Comparison of ENCODE assay signal across 8 cellular contexts in the genomic region with DNA sequence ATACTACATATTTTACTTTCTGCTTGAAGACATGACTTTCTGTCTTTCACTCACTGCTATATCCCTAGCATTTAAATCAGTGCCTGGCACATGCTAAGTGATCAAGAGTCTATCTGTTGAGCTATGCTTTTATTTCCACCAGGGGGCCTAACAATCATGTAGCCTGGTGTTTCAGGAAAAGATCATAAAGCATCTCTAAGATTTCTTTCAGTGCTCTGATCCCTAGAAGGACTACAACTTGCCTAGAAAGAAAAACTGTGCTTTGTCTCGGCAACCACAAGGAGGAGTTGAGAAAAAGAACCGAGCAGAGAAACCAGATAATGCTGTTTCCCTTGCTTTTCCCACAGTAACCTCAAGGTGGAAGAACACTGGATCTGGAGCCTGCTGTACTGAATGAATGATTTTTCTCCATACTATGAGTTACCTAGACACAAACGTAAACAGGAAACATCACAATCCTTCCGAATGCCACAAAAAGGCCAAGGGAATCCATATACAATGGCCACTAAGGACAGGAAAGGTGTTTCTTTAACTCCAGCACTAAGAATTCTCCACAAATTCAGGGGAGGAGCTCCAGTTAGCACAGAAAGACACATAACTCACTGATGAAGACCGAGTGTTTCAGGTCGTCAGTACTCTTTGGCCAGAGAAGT. TPM values are rescaled to one million over a fixed set of nuclear protein-coding genes. Genes with fewer than 3 reads are reported as not detected.
DNase-seq lines count a peak whose midpoint lies in the region; ATAC-seq and TF ChIP-seq lines count a peak whose summit lies in the region.

No MANE protein-coding gene starts in this region.

- H3K9me3 ChIP-seq in Loucy (ENCODE audit: insufficient read depth, low read depth, low read length): no peaks in the 10 kb centered on the region; the same call in 1 of the 2 replicates
- no peaks in the 10 kb centered on the region; the same call in 1 of the 2 replicates for H3K9me3 ChIP-seq in Panc1 (ENCODE audit: control insufficient read depth, insufficient read depth, low read depth, low read length)
- no peaks in the 10 kb centered on the region for H3K9me3 ChIP-seq in smooth muscle cell (replicated peaks; ENCODE audit: low read depth)

- H3K79me2 ChIP-seq in Loucy (ENCODE audit: insufficient read depth, low read length): peaks cover 18% of the 10 kb centered on the region
- peaks cover 46% of the 10 kb centered on the region for H3K79me2 ChIP-seq in smooth muscle cell (ENCODE audit: low read depth)

- BruUV-seq in Panc1 (replicated peaks; lab: Mats Ljungman, UMichigan): TSS peak; percentile 77

- H3K4me1 ChIP-seq in Loucy (ENCODE audit: insufficient read depth, low read length, poor library complexity, severe bottlenecking) (peaks cover 33% of the 10 kb centered on the region), Panc1 (ENCODE audit: control insufficient read depth, insufficient read depth, low read length) (peaks cover 15% of the 10 kb centered on the region), smooth muscle cell (ENCODE audit: low read depth) (peaks cover 8% of the 10 kb centered on the region)

- peaks cover 5% of the 10 kb centered on the region for H3K4me1 Mint-ChIP-seq in activated T-cell treated with anti-CD3 and anti-CD28 coated beads, Interleukin-2, amount 50 U/mL, for 72 hours (ENCODE audit: low read depth)
- H3K4me1 Mint-ChIP-seq in central memory CD8-positive, alpha-beta T cell: peaks cover 23% of the 10 kb centered on the region

- CTCF ChIA-PET in Panc1 (lab: Charles Lee): interaction anchor here (1.4 kb wide), 1 partner anchor 13 kb away, joined by 10 read pairs; no protein-coding TSS in a partner anchor

- H3K36me3 Mint-ChIP-seq in activated T-cell treated with anti-CD3 and anti-CD28 coated beads, Interleukin-2, amount 50 U/mL, for 72 hours (ENCODE audit: insufficient read depth in 2 of 2): peaks cover 4 to 6% of the 10 kb centered on the region in 2 donors
- peaks cover 8% of the 10 kb centered on the region for H3K36me3 Mint-ChIP-seq in central memory CD8-positive, alpha-beta T cell (ENCODE audit: insufficient read depth)

- peak overlapping the region; percentile 98 for H3K27ac ChIP-seq in Panc1 (ENCODE audit: low read length)
- peak overlapping the region; percentile 100 for H3K27ac ChIP-seq in smooth muscle cell (ENCODE audit: low read depth)

- H3K27me3 Mint-ChIP-seq in activated T-cell treated with anti-CD3 and anti-CD28 coated beads, Interleukin-2, amount 50 U/mL, for 72 hours (ENCODE audit: low read depth): no peaks in the 10 kb centered on the region
- H3K27me3 Mint-ChIP-seq in central memory CD8-positive, alpha-beta T cell: peaks cover 4% of the 10 kb centered on the region

- no peaks in the 10 kb centered on the region for H3K36me3 ChIP-seq in Loucy (ENCODE audit: insufficient read depth, low read length)
- peaks cover 2% of the 10 kb centered on the region; the same call in 1 of the 2 replicates for H3K36me3 ChIP-seq in Panc1 (ENCODE audit: control insufficient read depth, insufficient read depth, low read length)
- no peaks in the 10 kb centered on the region for H3K36me3 ChIP-seq in smooth muscle cell (ENCODE audit: low read depth)

- peaks cover 3 to 4% of the 10 kb centered on the region in 2 donors for H3K9me3 Mint-ChIP-seq in activated T-cell treated with anti-CD3 and anti-CD28 coated beads, Interleukin-2, amount 50 U/mL, for 72 hours
- no peaks in the 10 kb centered on the region for H3K9me3 Mint-ChIP-seq in central memory CD8-positive, alpha-beta T cell

- intact Hi-C loops in Panc1 (cut with micrococcal nuclease; ENCODE audit: unreplicated experiment): no loop called here

- H3K4me3 Mint-ChIP-seq in activated T-cell treated with anti-CD3 and anti-CD28 coated beads, Interleukin-2, amount 50 U/mL, for 72 hours: no peak overlapping the region
- no peak overlapping the region for H3K4me3 Mint-ChIP-seq in central memory CD8-positive, alpha-beta T cell

- POLR2A ChIA-PET in Panc1 (lab: Charles Lee): interaction anchor here (0.6 kb wide), 2 partner anchors 707 to 739 kb away, joined by 3 read pairs; no protein-coding TSS in a partner anchor

- WGBS in smooth muscle cell (ENCODE audit: low lambda C conversion rate): under 1% methylated on average over 6 of the region's 6 CpGs

- peaks cover 28% of the 10 kb centered on the region for H4K20me1 ChIP-seq in Loucy (ENCODE audit: insufficient read depth, low read length, poor library complexity, severe bottlenecking)
- H4K20me1 ChIP-seq in smooth muscle cell (ENCODE audit: low read depth): peaks cover 46% of the 10 kb centered on the region

- H3K27me3 ChIP-seq in Loucy (ENCODE audit: insufficient read depth, low read length, poor library complexity, severe bottlenecking): no peaks in the 10 kb centered on the region
- no peaks in the 10 kb centered on the region for H3K27me3 ChIP-seq in Panc1 (ENCODE audit: control insufficient read depth, insufficient read depth, low read length)
- H3K27me3 ChIP-seq in smooth muscle cell (ENCODE audit: low read depth): no peaks in the 10 kb centered on the region

- in situ Hi-C loops in Panc1 (cut with HindIII; ENCODE audit: low pct_unique_long_range_greater_than_20kb, low sequenced_read_pairs): no loop called here

- TF ChIP-seq CTCF in Loucy (conservative IDR thresholded peaks at IDR 0.05; ENCODE audit: low read length): peak; percentile 85
- peak; percentile 83 for TF ChIP-seq CTCF in Panc1 (IDR thresholded peaks at IDR 0.05)
- TF ChIP-seq CTCF in smooth muscle cell (IDR thresholded peaks at IDR 0.05; ENCODE audit: borderline replicate concordance, insufficient read depth, poor library complexity, severe bottlenecking): peak; percentile 56

- DNase-seq in activated T-cell treated with anti-CD3 and anti-CD28 coated beads, Interleukin-2, amount 50 U/mL, for 72 hours: peak; percentile 17 to 32
- no peak for DNase-seq in activated T-cell treated with anti-CD3 and anti-CD28 coated beads for 4 hours
- peak; percentile 86 for DNase-seq in Panc1 (ENCODE audit: low read depth, low spot score)
- DNase-seq in central memory CD8-positive, alpha-beta T cell (ENCODE audit: low spot score in 2 of 2): no peak
- peak; percentile 72 for DNase-seq in inferior parietal cortex (ENCODE audit: extremely low spot score)
- no peak for DNase-seq in smooth muscle cell (lab: John Stamatoyannopoulos, UW; ENCODE audit: unreplicated experiment)
- DNase-seq in activated effector memory CD4-positive, alpha-beta T cell treated with anti-CD3 and anti-CD28 coated beads, Interleukin-2, amount 50 U/mL, for 16 hours: no peak

- peak overlapping the region; percentile 92 for H3K4me2 ChIP-seq in Loucy (ENCODE audit: low read depth, low read length, poor library complexity, severe bottlenecking)
- peak overlapping the region; percentile 90 for H3K4me2 ChIP-seq in smooth muscle cell

- no peaks in the 10 kb centered on the region for H3K9me2 ChIP-seq in Loucy (replicated peaks; ENCODE audit: low read depth, low read length)

- H3F3A ChIP-seq in Loucy (ENCODE audit: low read depth) (no peaks in the 10 kb centered on the region), smooth muscle cell (ENCODE audit: low read depth) (peaks cover 7% of the 10 kb centered on the region)

- ATAC-seq in activated T-cell treated with anti-CD3 and anti-CD28 coated beads, Interleukin-2, amount 50 U/mL, for 72 hours (replicated peaks in 1 of 2): peak; percentile 14 to 19
- peak; percentile 64 for ATAC-seq in Panc1
- peak; percentile 5 for ATAC-seq in central memory CD8-positive, alpha-beta T cell (replicated peaks; ENCODE audit: extremely low read depth, poor library complexity, severe bottlenecking)

- no peak overlapping the region for H3K27ac Mint-ChIP-seq in activated T-cell treated with anti-CD3 and anti-CD28 coated beads, Interleukin-2, amount 50 U/mL, for 72 hours
- no peak overlapping the region for H3K27ac Mint-ChIP-seq in central memory CD8-positive, alpha-beta T cell (ENCODE audit: low read depth)

- H2AFZ ChIP-seq in Loucy (ENCODE audit: low read length): peak overlapping the region; percentile 94; the same call in 1 of the 2 replicates
- H2AFZ ChIP-seq in smooth muscle cell (ENCODE audit: low read depth): no peak overlapping the region

- peak overlapping the region; percentile 79 for H3K9ac ChIP-seq in Loucy (ENCODE audit: low read depth, low read length, poor library complexity, severe bottlenecking)
- H3K9ac ChIP-seq in smooth muscle cell (ENCODE audit: low read depth): peak overlapping the region; percentile 100

- H3K4me3 ChIP-seq in Loucy (ENCODE audit: low read length, poor library complexity, severe bottlenecking) (peak overlapping the region; percentile 77), Panc1 (ENCODE audit: low read depth in 2 of 2, low read length in 2 of 2) (peak overlapping the region; percentile 93 to 97), smooth muscle cell (peak overlapping the region; percentile 92)

RNA-seq across cellular contexts. Expression of a gene that starts 1.2 kb away (rescaled TPM):
- total RNA-seq in activated T-cell treated with anti-CD3 and anti-CD28 coated beads, Interleukin-2, amount 50 U/mL, for 72 hours: 10 to 100 TPM; 24.1 to 25.8 TPM
- total RNA-seq in Panc1 (2021; ENCODE audit: unreplicated experiment) (43.8 TPM), smooth muscle cell (28.2 and 30.6 TPM in 2 replicates)
- polyA plus RNA-seq in Panc1 (2012; ENCODE audit: insufficient read length): 17.4 TPM
- polyA plus RNA-seq in smooth muscle cell: 19.9 and 26.0 TPM in 2 replicates

Comparison
In these comparisons a context has a peak if more than half of its experiments do, and no peak if none do; other contexts are left out.
1. DNase-seq: peak in activated T-cell treated with anti-CD3 and anti-CD28 coated beads, Interleukin-2, amount 50 U/mL, for 72 hours (2 of 2), Panc1 (single experiment) and inferior parietal cortex (single experiment); none in activated T-cell treated with anti-CD3 and anti-CD28 coated beads for 4 hours (single experiment), central memory CD8-positive, alpha-beta T cell (0 of 2), smooth muscle cell (single experiment) and activated effector memory CD4-positive, alpha-beta T cell treated with anti-CD3 and anti-CD28 coated beads, Interleukin-2, amount 50 U/mL, for 16 hours (single experiment).
2. ATAC-seq: peak in every context shown above with its lines; median percentile 64 in Panc1; 16 in activated T-cell treated with anti-CD3 and anti-CD28 coated beads, Interleukin-2, amount 50 U/mL, for 72 hours; 5 in central memory CD8-positive, alpha-beta T cell.
3. Peak in every context shown above with its lines, with median percentiles within 50 percentile points of each other: H3K4me3 ChIP-seq and CTCF ChIP-seq.